In genomic region chr19:3573858-3574637, GRCh38 we compare ENCODE assay signal across 8 cellular contexts. TPM values are rescaled to one million over a fixed set of nuclear protein-coding genes. Genes with fewer than 3 reads are reported as not detected.
DNase-seq lines count a peak whose midpoint lies in the region; ATAC-seq and TF ChIP-seq lines count a peak whose summit lies in the region.

No MANE protein-coding gene starts in this region.

- intact Hi-C loops in HCT116 (cut with micrococcal nuclease), result loop anchor here (10.0 kb wide), 1 partner anchor 631 kb away; no protein-coding TSS in a partner anchor

- no peak for TF ChIP-seq RAD21 in HCT116 (IDR thresholded peaks at IDR 0.05; ENCODE audit: low read depth)
- TF ChIP-seq RAD21 in liver (IDR thresholded peaks at IDR 0.05), result no peak

- H3K4me1 ChIP-seq in HCT116 (ENCODE audit: control insufficient read depth in 1 of 2, insufficient read depth in 2 of 2, low read length in 2 of 2), result peaks cover 26 to 68% of the 10 kb centered on the region in 2 experiments
- peaks cover 3 to 13% (median 9%) of the 10 kb centered on the region in 4 donors for H3K4me1 ChIP-seq in liver (ENCODE audit: control insufficient read depth in 4 of 4, insufficient read depth in 4 of 4, low read length in 3 of 4)

- RAD21 ChIA-PET in HCT116 (lab: Charles Lee; ENCODE audit: low non-redundant PET in 1 of 2, low total read pairs in 2 of 2, uncharacterized antibody in 2 of 2, unreplicated experiment in 2 of 2), result interaction anchor here (0.6 to 1.0 kb wide), 3 partner anchors 29 to 778 kb away, joined by 3 to 5 read pairs (median 4); no protein-coding TSS in a partner anchor

- DNase-seq in AML-193 (lab: John Stamatoyannopoulos, UW) (peak; percentile 20 to 45), HCT116 (ENCODE audit: low read depth, low spot score) (peak; percentile 97), NCI-H526 treated with DMSO at 0.1 percent for 48 hours (lab: John Stamatoyannopoulos, UW) (peak; percentile 62), dermis blood vessel endothelial cell (peak; percentile 99)
- peak; percentile 74 to 77 for DNase-seq in activated CD4-positive, alpha-beta T cell treated with anti-CD3 and anti-CD28 coated beads, Interleukin-2, amount 50 U/mL, for 4 hours
- peak; percentile 66 for DNase-seq in stimulated activated CD4-positive, alpha-beta T cell treated with anti-CD3 and anti-CD28 coated beads, Interleukin-2, amount 100 ng/mL, for 4 hours (ENCODE audit: low read depth)

- peaks cover 24% of the 10 kb centered on the region; the same call in 1 of the 2 replicates for H3K79me2 ChIP-seq in HCT116 (ENCODE audit: insufficient read depth, low read length)

- ATAC-seq in HCT116, result peak; percentile 64
- ATAC-seq in HG03354 (IDR thresholded peaks at IDR 0.05; ENCODE audit: poor library complexity, severe bottlenecking, unreplicated experiment), result no peak

- no peak for TF ChIP-seq POLR2A in HCT116 (IDR thresholded peaks at IDR 0.05; ENCODE audit: borderline replicate concordance, extremely low read depth, insufficient read depth, insufficient read length)

- H3K4me2 ChIP-seq in HCT116 (ENCODE audit: low read length), result peak overlapping the region; percentile 98

- TF ChIP-seq CTCF in HCT116 (IDR thresholded peaks at IDR 0.05 in 2 of 3, conservative IDR thresholded peaks at IDR 0.05 in 1 of 3; ENCODE audit: borderline replicate concordance in 1 of 3, insufficient read depth in 1 of 3, low read depth in 2 of 3, low read length in 2 of 3) (no peak), liver (IDR thresholded peaks at IDR 0.05; ENCODE audit: low read depth, low read length, missing input control) (no peak)

- H3K9ac ChIP-seq in HCT116 (ENCODE audit: low read length) (peak overlapping the region; percentile 100), liver (ENCODE audit: low read depth in 1 of 2, low read length in 2 of 2) (no peak overlapping the region)

- no peak overlapping the region for H2AFZ ChIP-seq in HCT116 (ENCODE audit: low read depth, low read length, poor library complexity, severe bottlenecking)

- H3K27me3 ChIP-seq in HCT116 (ENCODE audit: insufficient read depth, low read length) (no peaks in the 10 kb centered on the region), liver (ENCODE audit: control insufficient read depth in 4 of 4, insufficient read depth in 4 of 4, low read length in 3 of 4) (no peaks in the 10 kb centered on the region)

- peak overlapping the region; percentile 93 for H3K27ac ChIP-seq in HCT116 (ENCODE audit: low read depth, low read length)
- H3K27ac ChIP-seq in liver (ENCODE audit: low read depth in 1 of 2, low read length in 2 of 2), result no peak overlapping the region

- POLR2A ChIA-PET in HCT116 (lab: Charles Lee), result interaction anchor here (1.2 to 1.4 kb wide), 3 partner anchors 13 to 73 kb away, joined by 3 to 5 read pairs (median 5); partner anchors contain the start of gene DOHH

- 67% methylated on average over 55 of the region's 55 CpGs for WGBS in liver

- H4K20me1 ChIP-seq in HCT116 (ENCODE audit: insufficient read depth), result no peaks in the 10 kb centered on the region; the same call in 1 of the 2 replicates

- no TSS peak for BruUV-seq in HCT116 (replicated peaks; lab: Mats Ljungman, UMichigan)

- CTCF ChIA-PET in HCT116 (lab: Charles Lee), result interaction anchor here (1.7 kb wide), 1 partner anchor 29 kb away, joined by 11 read pairs; no protein-coding TSS in a partner anchor

- H3K36me3 ChIP-seq in HCT116 (ENCODE audit: control insufficient read depth in 1 of 2, insufficient read depth in 2 of 2, low read length in 2 of 2) (peaks cover 3 to 21% of the 10 kb centered on the region in 2 experiments; a peak in 2 of 4 replicates), liver (ENCODE audit: control insufficient read depth in 4 of 4, insufficient read depth in 3 of 4, low read depth in 1 of 4, low read length in 3 of 4) (peaks cover 0 to 2% (median 0%) of the 10 kb centered on the region in 4 donors)

- no peaks in the 10 kb centered on the region for H3K9me2 ChIP-seq in HCT116 (ENCODE audit: insufficient read depth)

- H3K9me3 ChIP-seq in HCT116 (ENCODE audit: control insufficient read depth in 1 of 2, insufficient read depth in 1 of 2, low read depth in 1 of 2, low read length in 2 of 2) (no peaks in the 10 kb centered on the region), liver (ENCODE audit: control insufficient read depth in 4 of 4, low read length in 3 of 4) (no peaks in the 10 kb centered on the region)

- peak overlapping the region; percentile 94 to 98 for H3K4me3 ChIP-seq in HCT116 (replicated peaks in 1 of 2; ENCODE audit: low read depth in 1 of 2, low read length in 2 of 2)
- peak overlapping the region in 1 of 3 donors; percentile 94 for H3K4me3 ChIP-seq in liver (ENCODE audit: low read depth in 1 of 3, low read length in 3 of 3)

TF ChIP-seq in HCT116, 20 proteins besides CTCF, POLR2A, EP300 and RAD21:
- no peak for TF ChIP-seq ZNF274 (IDR thresholded peaks at IDR 0.05; ENCODE audit: low read depth, low read length)
- TF ChIP-seq, protein P1, sequence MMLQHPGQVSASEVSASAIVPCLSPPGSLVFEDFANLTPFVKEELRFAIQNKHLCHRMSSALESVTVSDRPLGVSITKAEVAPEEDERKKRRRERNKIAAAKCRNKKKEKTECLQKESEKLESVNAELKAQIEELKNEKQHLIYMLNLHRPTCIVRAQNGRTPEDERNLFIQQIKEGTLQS (IDR thresholded peaks at IDR 0.05), result no peak
- 0 out of 2 replicates have a peak, but pooled peaks have one; percentile 43 for TF ChIP-seq EGR1 (IDR thresholded peaks at IDR 0.05; ENCODE audit: low read depth)
- no peak for TF ChIP-seq SIN3A (IDR thresholded peaks at IDR 0.05; ENCODE audit: low read depth)
- no peak for TF ChIP-seq SRF (IDR thresholded peaks at IDR 0.05; ENCODE audit: low read depth)
- peak; percentile 66 for TF ChIP-seq YY1 (IDR thresholded peaks at IDR 0.05; ENCODE audit: extremely low read depth, insufficient replicate concordance, low read depth, low read length)
- TF ChIP-seq MAX (IDR thresholded peaks at IDR 0.05), result no peak
- TF ChIP-seq SP1 (IDR thresholded peaks at IDR 0.05; ENCODE audit: low read depth), result peak; percentile 46
- TF ChIP-seq CEBPB (IDR thresholded peaks at IDR 0.05; ENCODE audit: low read depth), result no peak
- TF ChIP-seq ZFX (IDR thresholded peaks at IDR 0.05), result no peak
- TF ChIP-seq POLR2AphosphoS5 (IDR thresholded peaks at IDR 0.05; ENCODE audit: low read depth, low read length), result peak; percentile 32
- no peak for TF ChIP-seq FOSL1 (IDR thresholded peaks at IDR 0.05; ENCODE audit: low read depth)

TF ChIP-seq in liver, 16 proteins besides CTCF, POLR2A, EP300 and RAD21:
- peak; percentile 19 for TF ChIP-seq SP1 (IDR thresholded peaks at IDR 0.05)
- TF ChIP-seq HNF4A (conservative IDR thresholded peaks at IDR 0.05), result no peak
- TF ChIP-seq HNF4G (IDR thresholded peaks at IDR 0.05), result no peak
- no peak for TF ChIP-seq TAF1 (conservative IDR thresholded peaks at IDR 0.05)
- TF ChIP-seq RXRA (IDR thresholded peaks at IDR 0.05), result no peak
- TF ChIP-seq GABPA (IDR thresholded peaks at IDR 0.05 in 1 of 2, conservative IDR thresholded peaks at IDR 0.05 in 1 of 2), result no peak
- TF ChIP-seq, protein P2, sequence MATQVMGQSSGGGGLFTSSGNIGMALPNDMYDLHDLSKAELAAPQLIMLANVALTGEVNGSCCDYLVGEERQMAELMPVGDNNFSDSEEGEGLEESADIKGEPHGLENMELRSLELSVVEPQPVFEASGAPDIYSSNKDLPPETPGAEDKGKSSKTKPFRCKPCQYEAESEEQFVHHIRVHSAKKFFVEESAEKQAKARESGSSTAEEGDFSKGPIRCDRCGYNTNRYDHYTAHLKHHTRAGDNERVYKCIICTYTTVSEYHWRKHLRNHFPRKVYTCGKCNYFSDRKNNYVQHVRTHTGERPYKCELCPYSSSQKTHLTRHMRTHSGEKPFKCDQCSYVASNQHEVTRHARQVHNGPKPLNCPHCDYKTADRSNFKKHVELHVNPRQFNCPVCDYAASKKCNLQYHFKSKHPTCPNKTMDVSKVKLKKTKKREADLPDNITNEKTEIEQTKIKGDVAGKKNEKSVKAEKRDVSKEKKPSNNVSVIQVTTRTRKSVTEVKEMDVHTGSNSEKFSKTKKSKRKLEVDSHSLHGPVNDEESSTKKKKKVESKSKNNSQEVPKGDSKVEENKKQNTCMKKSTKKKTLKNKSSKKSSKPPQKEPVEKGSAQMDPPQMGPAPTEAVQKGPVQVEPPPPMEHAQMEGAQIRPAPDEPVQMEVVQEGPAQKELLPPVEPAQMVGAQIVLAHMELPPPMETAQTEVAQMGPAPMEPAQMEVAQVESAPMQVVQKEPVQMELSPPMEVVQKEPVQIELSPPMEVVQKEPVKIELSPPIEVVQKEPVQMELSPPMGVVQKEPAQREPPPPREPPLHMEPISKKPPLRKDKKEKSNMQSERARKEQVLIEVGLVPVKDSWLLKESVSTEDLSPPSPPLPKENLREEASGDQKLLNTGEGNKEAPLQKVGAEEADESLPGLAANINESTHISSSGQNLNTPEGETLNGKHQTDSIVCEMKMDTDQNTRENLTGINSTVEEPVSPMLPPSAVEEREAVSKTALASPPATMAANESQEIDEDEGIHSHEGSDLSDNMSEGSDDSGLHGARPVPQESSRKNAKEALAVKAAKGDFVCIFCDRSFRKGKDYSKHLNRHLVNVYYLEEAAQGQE (IDR thresholded peaks at IDR 0.05), result no peak

RNA-seq across cellular contexts. Expression of gene HMG20B, which starts 1.3 kb away (rescaled TPM):
- total RNA-seq in HCT116 (2021; ENCODE audit: unreplicated experiment), result 186 TPM
- polyA plus RNA-seq in HCT116 (2012), result 158 and 174 TPM in 2 replicates
- total RNA-seq in dermis blood vessel endothelial cell, result 75.0 and 94.7 TPM in 2 replicates
- 10 to 100 TPM; 28.6 to 35.1 TPM for total RNA-seq in liver
- polyA plus RNA-seq in liver, result 10 to 100 TPM; 29.3 to 31.7 TPM

RNA-seq across cellular contexts. Expression of gene GIPC3, which starts 11.2 kb away (rescaled TPM):
- total RNA-seq in HCT116 (2021; ENCODE audit: unreplicated experiment) (not detected), dermis blood vessel endothelial cell (1.1 and 1.2 TPM in 2 replicates), liver (under 1 TPM; 0.23 to 0.25 TPM)
- not detected in 2 replicates for polyA plus RNA-seq in HCT116 (2012)
- polyA plus RNA-seq in liver, result under 1 TPM; 0.25 to 0.95 TPM

RNA-seq across cellular contexts. Expression of gene MFSD12, which starts 16.7 kb away (rescaled TPM):
- total RNA-seq in HCT116 (2021; ENCODE audit: unreplicated experiment) (131 TPM), dermis blood vessel endothelial cell (90.3 and 121 TPM in 2 replicates), liver (10 to 100 TPM; 21.7 to 43.6 TPM)
- 125 and 134 TPM in 2 replicates for polyA plus RNA-seq in HCT116 (2012)
- 10 to 100 TPM in 1 of 2 donors, 1 to 10 TPM in 1; 9.4 to 27.5 TPM for polyA plus RNA-seq in liver

RNA-seq across cellular contexts. Expression of gene TBXA2R, which starts 32.6 kb away (rescaled TPM):
- total RNA-seq in HCT116 (2021; ENCODE audit: unreplicated experiment) (2.3 TPM), dermis blood vessel endothelial cell (1.3 and 1.7 TPM in 2 replicates), liver (1 to 10 TPM; 1.7 to 6.0 TPM)
- 1.6 and 1.8 TPM in 2 replicates for polyA plus RNA-seq in HCT116 (2012)
- 1 to 10 TPM; 5.0 to 5.9 TPM for polyA plus RNA-seq in liver

RNA-seq across cellular contexts. Expression of gene TEKTIP1, which starts 35.1 kb away (rescaled TPM):
- total RNA-seq in HCT116 (2021; ENCODE audit: unreplicated experiment) (1.2 TPM), dermis blood vessel endothelial cell (not detected in 2 replicates), liver (under 1 TPM in 1 of 2 donors, not detected in 1; 0.17 TPM)
- 1.1 and 1.9 TPM in 2 replicates for polyA plus RNA-seq in HCT116 (2012)
- polyA plus RNA-seq in liver, result not detected

Comparison
In these comparisons a context has a peak if more than half of its experiments do, and no peak if none do; other contexts are left out.
1. DNase-seq: peak in every context shown above with its lines; median percentile 99 in dermis blood vessel endothelial cell; 97 in HCT116; 76 in activated CD4-positive, alpha-beta T cell treated with anti-CD3 and anti-CD28 coated beads, Interleukin-2, amount 50 U/mL, for 4 hours; 66 in stimulated activated CD4-positive, alpha-beta T cell treated with anti-CD3 and anti-CD28 coated beads, Interleukin-2, amount 100 ng/mL, for 4 hours; 62 in NCI-H526 treated with DMSO at 0.1 percent for 48 hours; 32 in AML-193.